In the genomic region with DNA sequence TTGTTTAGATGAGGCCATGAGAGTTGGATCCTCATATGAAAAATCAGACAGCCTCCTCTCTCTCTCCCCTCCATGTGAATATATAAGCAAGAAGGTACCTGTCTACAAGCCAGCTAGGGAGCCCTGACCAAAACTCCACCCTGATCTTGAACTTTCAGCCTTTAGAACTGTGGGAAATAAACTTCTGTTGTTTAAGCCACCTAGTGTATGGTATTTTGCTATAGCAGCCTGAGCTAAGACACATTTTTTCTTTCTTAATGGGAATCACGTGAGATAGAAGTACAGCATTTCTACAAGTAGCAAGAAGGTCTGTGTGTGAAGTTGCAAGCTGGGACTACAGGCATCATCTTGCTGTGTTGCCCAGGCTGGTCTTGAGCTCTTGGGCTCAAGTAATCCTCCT, we compare ENCODE assay signal across 1 cellular context.
TF ChIP-seq lines count a peak whose summit lies in the region.

No MANE protein-coding gene starts in this region.

TF ChIP-seq in HCT116, 20 proteins besides CTCF, POLR2A, EP300 and RAD21 (continued from another document):
- TF ChIP-seq, protein P1, sequence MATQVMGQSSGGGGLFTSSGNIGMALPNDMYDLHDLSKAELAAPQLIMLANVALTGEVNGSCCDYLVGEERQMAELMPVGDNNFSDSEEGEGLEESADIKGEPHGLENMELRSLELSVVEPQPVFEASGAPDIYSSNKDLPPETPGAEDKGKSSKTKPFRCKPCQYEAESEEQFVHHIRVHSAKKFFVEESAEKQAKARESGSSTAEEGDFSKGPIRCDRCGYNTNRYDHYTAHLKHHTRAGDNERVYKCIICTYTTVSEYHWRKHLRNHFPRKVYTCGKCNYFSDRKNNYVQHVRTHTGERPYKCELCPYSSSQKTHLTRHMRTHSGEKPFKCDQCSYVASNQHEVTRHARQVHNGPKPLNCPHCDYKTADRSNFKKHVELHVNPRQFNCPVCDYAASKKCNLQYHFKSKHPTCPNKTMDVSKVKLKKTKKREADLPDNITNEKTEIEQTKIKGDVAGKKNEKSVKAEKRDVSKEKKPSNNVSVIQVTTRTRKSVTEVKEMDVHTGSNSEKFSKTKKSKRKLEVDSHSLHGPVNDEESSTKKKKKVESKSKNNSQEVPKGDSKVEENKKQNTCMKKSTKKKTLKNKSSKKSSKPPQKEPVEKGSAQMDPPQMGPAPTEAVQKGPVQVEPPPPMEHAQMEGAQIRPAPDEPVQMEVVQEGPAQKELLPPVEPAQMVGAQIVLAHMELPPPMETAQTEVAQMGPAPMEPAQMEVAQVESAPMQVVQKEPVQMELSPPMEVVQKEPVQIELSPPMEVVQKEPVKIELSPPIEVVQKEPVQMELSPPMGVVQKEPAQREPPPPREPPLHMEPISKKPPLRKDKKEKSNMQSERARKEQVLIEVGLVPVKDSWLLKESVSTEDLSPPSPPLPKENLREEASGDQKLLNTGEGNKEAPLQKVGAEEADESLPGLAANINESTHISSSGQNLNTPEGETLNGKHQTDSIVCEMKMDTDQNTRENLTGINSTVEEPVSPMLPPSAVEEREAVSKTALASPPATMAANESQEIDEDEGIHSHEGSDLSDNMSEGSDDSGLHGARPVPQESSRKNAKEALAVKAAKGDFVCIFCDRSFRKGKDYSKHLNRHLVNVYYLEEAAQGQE (IDR thresholded peaks at IDR 0.05; ENCODE audit: low read depth), result no peak
- no peak for TF ChIP-seq TCF7L2 (IDR thresholded peaks at IDR 0.05; ENCODE audit: borderline replicate concordance, extremely low read depth, insufficient read depth, insufficient read length)
- no peak for TF ChIP-seq EZH2 (IDR thresholded peaks at IDR 0.05)
- no peak for TF ChIP-seq YY1 (IDR thresholded peaks at IDR 0.05; ENCODE audit: extremely low read depth, insufficient replicate concordance, low read depth, low read length)
- TF ChIP-seq EZH2phosphoT487 (IDR thresholded peaks at IDR 0.05; ENCODE audit: borderline replicate concordance), result no peak
- TF ChIP-seq, protein P2, sequence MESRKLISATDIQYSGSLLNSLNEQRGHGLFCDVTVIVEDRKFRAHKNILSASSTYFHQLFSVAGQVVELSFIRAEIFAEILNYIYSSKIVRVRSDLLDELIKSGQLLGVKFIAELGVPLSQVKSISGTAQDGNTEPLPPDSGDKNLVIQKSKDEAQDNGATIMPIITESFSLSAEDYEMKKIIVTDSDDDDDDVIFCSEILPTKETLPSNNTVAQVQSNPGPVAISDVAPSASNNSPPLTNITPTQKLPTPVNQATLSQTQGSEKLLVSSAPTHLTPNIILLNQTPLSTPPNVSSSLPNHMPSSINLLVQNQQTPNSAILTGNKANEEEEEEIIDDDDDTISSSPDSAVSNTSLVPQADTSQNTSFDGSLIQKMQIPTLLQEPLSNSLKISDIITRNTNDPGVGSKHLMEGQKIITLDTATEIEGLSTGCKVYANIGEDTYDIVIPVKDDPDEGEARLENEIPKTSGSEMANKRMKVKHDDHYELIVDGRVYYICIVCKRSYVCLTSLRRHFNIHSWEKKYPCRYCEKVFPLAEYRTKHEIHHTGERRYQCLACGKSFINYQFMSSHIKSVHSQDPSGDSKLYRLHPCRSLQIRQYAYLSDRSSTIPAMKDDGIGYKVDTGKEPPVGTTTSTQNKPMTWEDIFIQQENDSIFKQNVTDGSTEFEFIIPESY (IDR thresholded peaks at IDR 0.05; ENCODE audit: extremely low read depth, insufficient replicate concordance, low read length), result no peak
- TF ChIP-seq SP1 (IDR thresholded peaks at IDR 0.05; ENCODE audit: low read depth), result no peak
- TF ChIP-seq SIN3A (IDR thresholded peaks at IDR 0.05; ENCODE audit: low read depth), result no peak
- no peak for TF ChIP-seq CEBPB (IDR thresholded peaks at IDR 0.05; ENCODE audit: low read depth)
- TF ChIP-seq, protein P3, sequence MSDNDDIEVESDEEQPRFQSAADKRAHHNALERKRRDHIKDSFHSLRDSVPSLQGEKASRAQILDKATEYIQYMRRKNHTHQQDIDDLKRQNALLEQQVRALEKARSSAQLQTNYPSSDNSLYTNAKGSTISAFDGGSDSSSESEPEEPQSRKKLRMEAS (IDR thresholded peaks at IDR 0.05), result no peak
